8 cellular contexts compared by ENCODE assay signal in genomic region chr10:131980321-131980720, GRCh38. TPM values are rescaled to one million over a fixed set of nuclear protein-coding genes. Genes with fewer than 3 reads are reported as not detected.
DNase-seq lines count a peak whose midpoint lies in the region; ATAC-seq and TF ChIP-seq lines count a peak whose summit lies in the region.

No MANE protein-coding gene starts in this region.

- H3K4me3 ChIP-seq in AG10803 (ENCODE audit: low read length) (peak overlapping the region; percentile 93), choroid plexus epithelial cell (ENCODE audit: low read depth, low read length) (peak overlapping the region; percentile 82)
- H3K4me3 ChIP-seq in Jurkat, Clone E6-1 (ENCODE audit: low read length): peak overlapping the region; percentile 90

- no peaks in the 10 kb centered on the region for H3K36me3 Mint-ChIP-seq in natural killer cell

- no peaks in the 10 kb centered on the region for H3K27me3 Mint-ChIP-seq in natural killer cell (ENCODE audit: low read depth in 2 of 2)

- TF ChIP-seq CTCF in AG10803 (conservative IDR thresholded peaks at IDR 0.05; ENCODE audit: low read length) (no peak), choroid plexus epithelial cell (conservative IDR thresholded peaks at IDR 0.05; ENCODE audit: low read depth, low read length) (no peak), natural killer cell (IDR thresholded peaks at IDR 0.05) (no peak), GM20000 (IDR thresholded peaks at IDR 0.05; ENCODE audit: extremely low read depth, missing control alignments) (no peak)

- ATAC-seq in natural killer cell (no peak), HG02870 (IDR thresholded peaks at IDR 0.05; ENCODE audit: unreplicated experiment) (no peak)

- peaks cover 25 to 49% of the 10 kb centered on the region in 2 donors for H3K4me1 Mint-ChIP-seq in natural killer cell

- H3K27ac Mint-ChIP-seq in natural killer cell: peak overlapping the region in 1 of 2 donors; percentile 49

- H3K9me3 Mint-ChIP-seq in natural killer cell: no peaks in the 10 kb centered on the region

- intact Hi-C loops in natural killer cell (cut with micrococcal nuclease): loop anchor here (2.0 kb wide), 1 partner anchor 84 kb away; no protein-coding TSS in a partner anchor

- peak overlapping the region; percentile 78 for H3K4me3 Mint-ChIP-seq in natural killer cell

- DNase-seq in AG10803 (ENCODE audit: low read depth) (peak; percentile 18), choroid plexus epithelial cell (ENCODE audit: low read depth) (no peak), natural killer cell (no peak), GM20000 (ENCODE audit: low spot score) (no peak), DMS53 (lab: John Stamatoyannopoulos, UW) (no peak)
- no peak for DNase-seq in Jurkat, Clone E6-1 (ENCODE audit: low read depth, low spot score)
- no peak for DNase-seq in activated effector memory CD4-positive, alpha-beta T cell treated with Interleukin-2 at 50 U/mL for 16 hours

RNA-seq across cellular contexts. Expression of gene BNIP3, which starts 1.4 kb away (rescaled TPM):
- polyA plus RNA-seq in Jurkat, Clone E6-1 (2012; ENCODE audit: insufficient read depth, insufficient read length): 71.8 TPM
- 10 to 100 TPM in 2 of 3 donors, 1 to 10 TPM in 1; 9.9 to 12.9 (median 12.1) TPM for total RNA-seq in natural killer cell
